27 cellular contexts compared by ENCODE assay signal in genomic region chr6:12507641-12508040, GRCh38.
"Had no signal": no experiment of that assay in that cellular context is flagged by ENCODE, and none has a peak within 500 bp of the region (broad histone marks: within the 10 kb centered on the region; RNA-seq: fewer than 3 reads in every experiment).

No MANE protein-coding gene starts in this region.

- H3K4me3 ChIP-seq: left lung, lower lobe of right lung, spleen, suprapubic skin, thoracic aorta, tibial artery, upper lobe of right lung had no signal

- H3K9me3 ChIP-seq: left lung, lower lobe of right lung, suprapubic skin, thoracic aorta, tibial artery, upper lobe of right lung had no signal

- FAIRE-seq: islet of Langerhans, kidney, small intestine, urothelium cell line had no signal

- H3K36me3 ChIP-seq: lower lobe of right lung, spleen, suprapubic skin, thoracic aorta, tibial artery, upper lobe of right lung had no signal

- H3K27me3 ChIP-seq: left lung, spleen, suprapubic skin, tibial artery, upper lobe of right lung had no signal

- H3K9me3 Mint-ChIP-seq: immature natural killer cell; stimulated activated naive CD8-positive, alpha-beta T cell treated with anti-CD3 and anti-CD28 coated beads, Interleukin-15, Interleukin-2, amounts not matched to agents 100 ng/mL and 50 ng/mL, for 24 hours had no signal

- H3K27ac Mint-ChIP-seq: immature natural killer cell; naive B cell; natural killer cell treated with Interleukin-12 subunit alpha and Interleukin-12 subunit beta and Interleukin-15 and Interleukin-18, amount 100 ng/mL, for 72 hours; progenitor cell of endocrine pancreas; stimulated activated effector memory CD8-positive, alpha-beta T cell treated with anti-CD3 and anti-CD28 coated beads, Interleukin-12 subunit alpha, Interleukin-12 subunit beta, amount 100 ng/mL, for 72 hours; stimulated activated naive CD8-positive, alpha-beta T cell treated with anti-CD3 and anti-CD28 coated beads, Interleukin-15, Interleukin-2, amounts not matched to agents 100 ng/mL and 50 ng/mL, for 24 hours had no signal

- H3K27ac ChIP-seq: left lung, lower lobe of right lung, spleen, suprapubic skin, thoracic aorta, tibial artery, upper lobe of right lung had no signal

- H3K4me3 Mint-ChIP-seq: immature natural killer cell; naive B cell; natural killer cell treated with Interleukin-12 subunit alpha and Interleukin-12 subunit beta and Interleukin-15 and Interleukin-18, amount 100 ng/mL, for 72 hours; stimulated activated effector memory CD8-positive, alpha-beta T cell treated with anti-CD3 and anti-CD28 coated beads, Interleukin-12 subunit alpha, Interleukin-12 subunit beta, amount 100 ng/mL, for 72 hours; stimulated activated naive CD8-positive, alpha-beta T cell treated with anti-CD3 and anti-CD28 coated beads, Interleukin-15, Interleukin-2, amounts not matched to agents 100 ng/mL and 50 ng/mL, for 24 hours had no signal

- H3K4me1 Mint-ChIP-seq: immature natural killer cell; naive B cell; stimulated activated effector memory CD8-positive, alpha-beta T cell treated with anti-CD3 and anti-CD28 coated beads, Interleukin-12 subunit alpha, Interleukin-12 subunit beta, amount 100 ng/mL, for 72 hours had no signal

- DNase-seq: hypothalamus; immature natural killer cell; kidney; left colon; left lung; lower lobe of right lung; mammary epithelial cell; mesenchymal stem cell; naive B cell; retina; right cardiac atrium; small intestine; spleen; stimulated activated CD4-positive, alpha-beta T cell treated with anti-CD3 and anti-CD28 coated beads, Interleukin-4, amount 100 ng/mL, for 24 hours; stimulated activated naive CD4-positive, alpha-beta T cell; tibial artery; trophoblast cell; upper lobe of right lung had no signal

- H3K4me1 ChIP-seq: left lung, lower lobe of right lung, spleen, upper lobe of right lung had no signal

- H3K36me3 Mint-ChIP-seq: immature natural killer cell; naive B cell; natural killer cell treated with Interleukin-12 subunit alpha and Interleukin-12 subunit beta and Interleukin-15 and Interleukin-18, amount 100 ng/mL, for 72 hours; stimulated activated effector memory CD8-positive, alpha-beta T cell treated with anti-CD3 and anti-CD28 coated beads, Interleukin-12 subunit alpha, Interleukin-12 subunit beta, amount 100 ng/mL, for 72 hours had no signal

- ATAC-seq: left colon; left lung; lower lobe of right lung; natural killer cell treated with Interleukin-12 subunit alpha and Interleukin-12 subunit beta and Interleukin-15 and Interleukin-18, amount 100 ng/mL, for 72 hours; right cardiac atrium; sciatic nerve; stimulated activated effector memory CD8-positive, alpha-beta T cell treated with anti-CD3 and anti-CD28 coated beads, Interleukin-12 subunit alpha, Interleukin-12 subunit beta, amount 100 ng/mL, for 72 hours; upper lobe of right lung had no signal
